ENCODE assay signal across 8 cellular contexts in the genomic region with DNA sequence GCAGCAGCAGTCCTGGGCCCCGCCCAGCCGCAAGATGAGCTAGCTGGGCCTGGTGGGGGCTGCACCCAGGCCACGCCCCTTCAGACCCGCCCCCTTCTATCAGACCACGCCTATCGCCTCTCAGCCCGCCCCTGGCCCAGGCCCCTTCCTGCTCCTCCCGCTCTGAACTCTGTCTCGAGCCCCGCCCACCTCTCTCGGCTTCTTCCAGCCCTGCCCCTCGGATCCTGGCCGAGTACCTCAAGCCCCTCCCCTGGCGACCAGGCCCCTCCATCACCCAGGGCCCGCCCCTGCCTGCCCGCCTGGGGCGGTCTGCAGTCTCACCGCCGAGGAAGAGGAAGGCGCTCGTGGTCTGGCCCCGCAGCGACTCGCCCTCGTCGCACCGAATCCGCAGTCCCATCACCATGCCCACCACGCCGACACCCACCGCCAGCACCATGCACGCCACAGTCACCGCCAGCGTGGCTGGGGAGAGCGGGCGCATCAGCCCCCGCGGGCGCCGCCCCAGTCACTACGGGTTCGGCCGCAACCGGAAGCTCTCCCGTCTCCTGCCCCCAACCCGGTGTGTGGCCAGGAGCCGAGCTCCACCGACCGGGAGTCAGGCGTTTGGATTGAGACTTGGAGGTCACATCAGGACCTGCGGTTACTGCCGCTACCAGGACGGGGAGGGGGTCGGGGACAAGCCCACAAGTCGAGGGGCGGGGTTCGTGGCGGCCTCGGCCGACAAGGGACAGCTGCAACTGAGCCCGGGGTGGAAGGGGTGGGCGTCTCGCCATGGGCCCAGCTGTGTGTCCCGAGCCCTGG. TPM values are rescaled to one million over a fixed set of nuclear protein-coding genes. Genes with fewer than 3 reads are reported as not detected.
A peak's percentile ranks its signal among the peaks of the same experiment; 100 is the strongest.
DNase-seq lines count a peak whose midpoint lies in the region; ATAC-seq and TF ChIP-seq lines count a peak whose summit lies in the region.

No MANE protein-coding gene starts in this region.

- H3K27me3 Mint-ChIP-seq in activated naive CD8-positive, alpha-beta T cell treated with anti-CD3 and anti-CD28 coated beads, Interleukin-2, amount 50 U/mL, for 24 hours: peaks cover 1% of the 10 kb centered on the region

- WGBS in tibial nerve, 2 donors: 0 to 1% methylated on average over 39 of the region's 64 CpGs

- in situ Hi-C loops in KBM-7 (cut with MboI; ENCODE audit: low pct_unique_long_range_greater_than_20kb, low sequenced_read_pairs): no loop called here

- peaks cover 4% of the 10 kb centered on the region; the same call in 1 of the 2 replicates for H3F3A ChIP-seq in SU-DHL-6 (ENCODE audit: insufficient read depth)

- H3K4me3 Mint-ChIP-seq in activated naive CD8-positive, alpha-beta T cell treated with anti-CD3 and anti-CD28 coated beads, Interleukin-2, amount 50 U/mL, for 24 hours: peak overlapping the region; percentile 100

- DNase-seq in DMS79 (lab: John Stamatoyannopoulos, UW) (peak; percentile 87), KBM-7 (peak; percentile 99), Right ventricle myocardium superior (peak; percentile 100), tibial nerve (ENCODE audit: low spot score in 2 of 2) (peak; percentile 98 to 99)
- DNase-seq in activated naive CD8-positive, alpha-beta T cell treated with anti-CD3 and anti-CD28 coated beads, Interleukin-2, amount 50 U/mL, for 24 hours: peak; percentile 99

- H3K9me3 ChIP-seq in SU-DHL-6 (ENCODE audit: insufficient read depth, low read length) (no peaks in the 10 kb centered on the region), parathyroid adenoma (ENCODE audit: control insufficient read depth, low read length) (no peaks in the 10 kb centered on the region), tibial nerve (no peaks in the 10 kb centered on the region)

- H3K9me3 Mint-ChIP-seq in activated naive CD8-positive, alpha-beta T cell treated with anti-CD3 and anti-CD28 coated beads, Interleukin-2, amount 50 U/mL, for 24 hours: no peaks in the 10 kb centered on the region

- H3K36me3 Mint-ChIP-seq in activated naive CD8-positive, alpha-beta T cell treated with anti-CD3 and anti-CD28 coated beads, Interleukin-2, amount 50 U/mL, for 24 hours (ENCODE audit: low read depth): peaks cover 52% of the 10 kb centered on the region

- H3K4me3 ChIP-seq in SU-DHL-6 (ENCODE audit: insufficient read depth, low read length, poor library complexity, severe bottlenecking): peak overlapping the region; percentile 76
- peak overlapping the region; percentile 81 for H3K4me3 ChIP-seq in parathyroid adenoma (ENCODE audit: low read depth, low read length)
- H3K4me3 ChIP-seq in tibial nerve: peak overlapping the region; percentile 67 to 84 (median 76)

- TF ChIP-seq POLR2A in tibial nerve (IDR thresholded peaks at IDR 0.05): no peak

- peaks cover 10% of the 10 kb centered on the region for H3K4me1 ChIP-seq in parathyroid adenoma
- peaks cover 0 to 33% (median 7%) of the 10 kb centered on the region in 4 donors for H3K4me1 ChIP-seq in tibial nerve

- H3K9ac ChIP-seq in SU-DHL-6 (ENCODE audit: low read length) (peak overlapping the region; percentile 97), parathyroid adenoma (peak overlapping the region; percentile 67)

- peak in 1 of 2 donors; percentile 74 for TF ChIP-seq EP300 in tibial nerve (IDR thresholded peaks at IDR 0.05)

- H3K27ac Mint-ChIP-seq in activated naive CD8-positive, alpha-beta T cell treated with anti-CD3 and anti-CD28 coated beads, Interleukin-2, amount 50 U/mL, for 24 hours: peak overlapping the region; percentile 92

- no peaks in the 10 kb centered on the region for H4K20me1 ChIP-seq in SU-DHL-6 (ENCODE audit: low read depth, low read length)

- H2AFZ ChIP-seq in SU-DHL-6 (ENCODE audit: low read depth, low read length, severe bottlenecking) (peak overlapping the region; percentile 89), parathyroid adenoma (peak overlapping the region; percentile 100)

- intact Hi-C loops in Right ventricle myocardium superior (cut with DNase I): no loop called here

- H3K4me2 ChIP-seq in SU-DHL-6 (ENCODE audit: low read depth, low read length, poor library complexity, severe bottlenecking) (peak overlapping the region; percentile 69), parathyroid adenoma (ENCODE audit: low read length) (peak overlapping the region; percentile 100)

- H3K79me2 ChIP-seq in SU-DHL-6 (ENCODE audit: insufficient read depth, low read length): peaks cover 16% of the 10 kb centered on the region; the same call in 1 of the 2 replicates
- peaks cover 12% of the 10 kb centered on the region for H3K79me2 ChIP-seq in parathyroid adenoma

- H3K36me3 ChIP-seq in SU-DHL-6 (ENCODE audit: low read length) (no peaks in the 10 kb centered on the region), parathyroid adenoma (ENCODE audit: control insufficient read depth, insufficient read depth, low read length) (no peaks in the 10 kb centered on the region), tibial nerve (no peaks in the 10 kb centered on the region)

- peaks cover 63% of the 10 kb centered on the region for H3K4me1 Mint-ChIP-seq in activated naive CD8-positive, alpha-beta T cell treated with anti-CD3 and anti-CD28 coated beads, Interleukin-2, amount 50 U/mL, for 24 hours

- no peak for TF ChIP-seq CTCF in SU-DHL-6 (IDR thresholded peaks at IDR 0.05; ENCODE audit: insufficient read depth, low read length, poor library complexity, severe bottlenecking)
- no peak for TF ChIP-seq CTCF in parathyroid adenoma (IDR thresholded peaks at IDR 0.05)
- TF ChIP-seq CTCF in tibial nerve (IDR thresholded peaks at IDR 0.05): no peak

- H3K27me3 ChIP-seq in SU-DHL-6 (ENCODE audit: low read length) (no peaks in the 10 kb centered on the region), parathyroid adenoma (ENCODE audit: control insufficient read depth, insufficient read depth, low read length) (no peaks in the 10 kb centered on the region), tibial nerve (no peaks in the 10 kb centered on the region)

- peak; percentile 54 for ATAC-seq in GM21717 (IDR thresholded peaks at IDR 0.05; ENCODE audit: unreplicated experiment)
- peak; percentile 72 for ATAC-seq in activated naive CD8-positive, alpha-beta T cell treated with anti-CD3 and anti-CD28 coated beads, Interleukin-2, amount 50 U/mL, for 24 hours
- peak; percentile 88 for ATAC-seq in Right ventricle myocardium superior (ENCODE audit: poor library complexity)

- no peaks in the 10 kb centered on the region for H3K9me2 ChIP-seq in SU-DHL-6 (replicated peaks; ENCODE audit: insufficient read depth, low read length)

- peak overlapping the region; percentile 79 for H3K27ac ChIP-seq in SU-DHL-6 (ENCODE audit: low read depth, low read length)
- H3K27ac ChIP-seq in parathyroid adenoma: peak overlapping the region; percentile 98
- peak overlapping the region; percentile 97 to 100 (median 98) for H3K27ac ChIP-seq in tibial nerve

RNA-seq across cellular contexts. Expression of a gene that starts 1.0 kb away (rescaled TPM):
- total RNA-seq in Right ventricle myocardium superior (0.46 TPM), tibial nerve (not detected)

RNA-seq across cellular contexts. Expression of a gene that starts 1.6 kb away (rescaled TPM):
- total RNA-seq in Right ventricle myocardium superior (530 TPM), tibial nerve (100 to 1,000 TPM in 3 of 4 donors, 10 to 100 TPM in 1; 73.2 to 118 (median 101) TPM)

RNA-seq across cellular contexts. Expression of a gene that starts 4.7 kb away (rescaled TPM):
- total RNA-seq in Right ventricle myocardium superior: 2.3 TPM
- 1 to 10 TPM in 2 of 4 donors, not detected in 2; 3.6 to 3.9 TPM for total RNA-seq in tibial nerve

RNA-seq across cellular contexts. Expression of a gene that starts 20.0 kb away (rescaled TPM):
- total RNA-seq in Right ventricle myocardium superior (not detected), tibial nerve (not detected)

RNA-seq across cellular contexts. Expression of a gene that starts 22.6 kb away (rescaled TPM):
- total RNA-seq in Right ventricle myocardium superior (not detected), tibial nerve (under 1 TPM in 1 of 4 donors, not detected in 3; 0.63 TPM)

Comparison
In these comparisons a context has a peak if more than half of its experiments do, and no peak if none do; other contexts are left out.
1. Peak in every context shown above with its lines: DNase-seq, ATAC-seq, H3K4me3 ChIP-seq and H3K27ac ChIP-seq.